Comparison of ENCODE assay signal across 1 cellular context in genomic region chr17:32502710-32503109, GRCh38.
TF ChIP-seq lines count a peak whose summit lies in the region.

No MANE protein-coding gene starts in this region.

TF ChIP-seq in GM12878, 131 proteins besides CTCF, POLR2A, EP300 and RAD21:
- TF ChIP-seq, protein P1, sequence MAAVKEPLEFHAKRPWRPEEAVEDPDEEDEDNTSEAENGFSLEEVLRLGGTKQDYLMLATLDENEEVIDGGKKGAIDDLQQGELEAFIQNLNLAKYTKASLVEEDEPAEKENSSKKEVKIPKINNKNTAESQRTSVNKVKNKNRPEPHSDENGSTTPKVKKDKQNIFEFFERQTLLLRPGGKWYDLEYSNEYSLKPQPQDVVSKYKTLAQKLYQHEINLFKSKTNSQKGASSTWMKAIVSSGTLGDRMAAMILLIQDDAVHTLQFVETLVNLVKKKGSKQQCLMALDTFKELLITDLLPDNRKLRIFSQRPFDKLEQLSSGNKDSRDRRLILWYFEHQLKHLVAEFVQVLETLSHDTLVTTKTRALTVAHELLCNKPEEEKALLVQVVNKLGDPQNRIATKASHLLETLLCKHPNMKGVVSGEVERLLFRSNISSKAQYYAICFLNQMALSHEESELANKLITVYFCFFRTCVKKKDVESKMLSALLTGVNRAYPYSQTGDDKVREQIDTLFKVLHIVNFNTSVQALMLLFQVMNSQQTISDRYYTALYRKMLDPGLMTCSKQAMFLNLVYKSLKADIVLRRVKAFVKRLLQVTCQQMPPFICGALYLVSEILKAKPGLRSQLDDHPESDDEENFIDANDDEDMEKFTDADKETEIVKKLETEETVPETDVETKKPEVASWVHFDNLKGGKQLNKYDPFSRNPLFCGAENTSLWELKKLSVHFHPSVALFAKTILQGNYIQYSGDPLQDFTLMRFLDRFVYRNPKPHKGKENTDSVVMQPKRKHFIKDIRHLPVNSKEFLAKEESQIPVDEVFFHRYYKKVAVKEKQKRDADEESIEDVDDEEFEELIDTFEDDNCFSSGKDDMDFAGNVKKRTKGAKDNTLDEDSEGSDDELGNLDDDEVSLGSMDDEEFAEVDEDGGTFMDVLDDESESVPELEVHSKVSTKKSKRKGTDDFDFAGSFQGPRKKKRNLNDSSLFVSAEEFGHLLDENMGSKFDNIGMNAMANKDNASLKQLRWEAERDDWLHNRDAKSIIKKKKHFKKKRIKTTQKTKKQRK (IDR thresholded peaks at IDR 0.05; ENCODE audit: low read depth, low read length), result no peak
- no peak for TF ChIP-seq ZNF384 (IDR thresholded peaks at IDR 0.05; ENCODE audit: borderline replicate concordance, low read depth, low read length)
- no peak for TF ChIP-seq FOXM1 (IDR thresholded peaks at IDR 0.05; ENCODE audit: low read depth, low read length)
- no peak for TF ChIP-seq ZBTB40 (IDR thresholded peaks at IDR 0.05; ENCODE audit: borderline replicate concordance)
- TF ChIP-seq PAX5 (IDR thresholded peaks at IDR 0.05; ENCODE audit: borderline replicate concordance, low read depth, low read length), result no peak
- TF ChIP-seq GABPA (IDR thresholded peaks at IDR 0.05; ENCODE audit: low read depth), result no peak
- no peak for TF ChIP-seq E2F8 (IDR thresholded peaks at IDR 0.05; ENCODE audit: low read depth, partially characterized antibody)
- no peak for TF ChIP-seq RAD51 (IDR thresholded peaks at IDR 0.05)
- TF ChIP-seq PKNOX1 (IDR thresholded peaks at IDR 0.05), result no peak
- TF ChIP-seq STAT3 (IDR thresholded peaks at IDR 0.05; ENCODE audit: low read depth, low read length), result no peak
- no peak for TF ChIP-seq KAT2A (conservative IDR thresholded peaks at IDR 0.05; ENCODE audit: control insufficient read depth, low read depth, low read length)
- TF ChIP-seq, protein P2, sequence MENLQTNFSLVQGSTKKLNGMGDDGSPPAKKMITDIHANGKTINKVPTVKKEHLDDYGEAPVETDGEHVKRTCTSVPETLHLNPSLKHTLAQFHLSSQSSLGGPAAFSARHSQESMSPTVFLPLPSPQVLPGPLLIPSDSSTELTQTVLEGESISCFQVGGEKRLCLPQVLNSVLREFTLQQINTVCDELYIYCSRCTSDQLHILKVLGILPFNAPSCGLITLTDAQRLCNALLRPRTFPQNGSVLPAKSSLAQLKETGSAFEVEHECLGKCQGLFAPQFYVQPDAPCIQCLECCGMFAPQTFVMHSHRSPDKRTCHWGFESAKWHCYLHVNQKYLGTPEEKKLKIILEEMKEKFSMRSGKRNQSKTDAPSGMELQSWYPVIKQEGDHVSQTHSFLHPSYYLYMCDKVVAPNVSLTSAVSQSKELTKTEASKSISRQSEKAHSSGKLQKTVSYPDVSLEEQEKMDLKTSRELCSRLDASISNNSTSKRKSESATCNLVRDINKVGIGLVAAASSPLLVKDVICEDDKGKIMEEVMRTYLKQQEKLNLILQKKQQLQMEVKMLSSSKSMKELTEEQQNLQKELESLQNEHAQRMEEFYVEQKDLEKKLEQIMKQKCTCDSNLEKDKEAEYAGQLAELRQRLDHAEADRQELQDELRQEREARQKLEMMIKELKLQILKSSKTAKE (IDR thresholded peaks at IDR 0.05; ENCODE audit: low read depth, poor library complexity, severe bottlenecking), result no peak
- no peak for TF ChIP-seq PRDM15 (CRISPR knock-in tag; IDR thresholded peaks at IDR 0.05)
- TF ChIP-seq YY1 (IDR thresholded peaks at IDR 0.05; ENCODE audit: low read depth, low read length), result no peak
- TF ChIP-seq RFX5 (IDR thresholded peaks at IDR 0.05; ENCODE audit: low read depth, low read length), result no peak
- no peak for TF ChIP-seq ELK1 (IDR thresholded peaks at IDR 0.05; ENCODE audit: low read depth, low read length)
- TF ChIP-seq, protein P3, sequence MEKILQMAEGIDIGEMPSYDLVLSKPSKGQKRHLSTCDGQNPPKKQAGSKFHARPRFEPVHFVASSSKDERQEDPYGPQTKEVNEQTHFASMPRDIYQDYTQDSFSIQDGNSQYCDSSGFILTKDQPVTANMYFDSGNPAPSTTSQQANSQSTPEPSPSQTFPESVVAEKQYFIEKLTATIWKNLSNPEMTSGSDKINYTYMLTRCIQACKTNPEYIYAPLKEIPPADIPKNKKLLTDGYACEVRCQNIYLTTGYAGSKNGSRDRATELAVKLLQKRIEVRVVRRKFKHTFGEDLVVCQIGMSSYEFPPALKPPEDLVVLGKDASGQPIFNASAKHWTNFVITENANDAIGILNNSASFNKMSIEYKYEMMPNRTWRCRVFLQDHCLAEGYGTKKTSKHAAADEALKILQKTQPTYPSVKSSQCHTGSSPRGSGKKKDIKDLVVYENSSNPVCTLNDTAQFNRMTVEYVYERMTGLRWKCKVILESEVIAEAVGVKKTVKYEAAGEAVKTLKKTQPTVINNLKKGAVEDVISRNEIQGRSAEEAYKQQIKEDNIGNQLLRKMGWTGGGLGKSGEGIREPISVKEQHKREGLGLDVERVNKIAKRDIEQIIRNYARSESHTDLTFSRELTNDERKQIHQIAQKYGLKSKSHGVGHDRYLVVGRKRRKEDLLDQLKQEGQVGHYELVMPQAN (conservative IDR thresholded peaks at IDR 0.05), result no peak
TF ChIP-seq in GM12878: peak in this region for 0.
